35 cellular contexts compared by ENCODE assay signal in the genomic region with DNA sequence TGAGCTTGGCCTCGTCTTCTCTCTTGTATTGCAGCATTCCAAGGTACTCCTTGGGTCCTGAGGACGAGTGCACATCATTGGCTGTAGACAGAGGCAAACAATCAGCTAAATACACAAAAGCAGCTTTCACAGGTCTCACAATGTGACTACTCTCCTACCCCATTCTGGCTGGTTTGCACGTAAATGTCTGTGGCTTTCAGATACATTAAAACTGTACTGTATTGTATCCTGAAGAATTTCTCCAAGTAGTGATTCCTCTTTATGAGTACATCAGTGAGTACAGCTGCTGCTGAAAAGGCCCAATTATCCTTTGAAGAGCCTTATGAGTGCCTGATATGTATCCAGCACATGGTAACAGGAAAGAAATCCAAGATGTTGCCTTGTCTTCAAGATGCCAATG.
"Had no signal": no experiment of that assay in that cellular context is flagged by ENCODE, and none has a peak within 500 bp of the region (broad histone marks: within the 10 kb centered on the region; RNA-seq: fewer than 3 reads in every experiment).

No MANE protein-coding gene starts in this region.

- H3K27me3 Mint-ChIP-seq: activated B cell treated with CpG ODN at 0.5 μM for 24 hours; activated CD8-positive, alpha-beta T cell treated with anti-CD3 and anti-CD28 coated beads for 36 hours; activated naive CD4-positive, alpha-beta T cell treated with anti-CD3 and anti-CD28 coated beads, Interleukin-2, amount 50 U/mL, for 24 hours; activated naive CD8-positive, alpha-beta T cell treated with anti-CD3 and anti-CD28 coated beads for 36 hours; activated naive CD8-positive, alpha-beta T cell treated with anti-CD3 and anti-CD28 coated beads, Interleukin-2, amount 50 U/mL, for 24 hours; brain; central memory CD8-positive, alpha-beta T cell; effector memory CD8-positive, alpha-beta T cell; T-helper 17 cell had no signal

- H3K4me1 ChIP-seq: adrenal gland, ascending aorta, breast epithelium had no signal

- H3K27ac Mint-ChIP-seq: activated B cell treated with CpG ODN at 0.5 μM for 24 hours; activated CD8-positive, alpha-beta T cell treated with anti-CD3 and anti-CD28 coated beads for 36 hours; activated naive CD4-positive, alpha-beta T cell treated with anti-CD3 and anti-CD28 coated beads for 36 hours; activated naive CD4-positive, alpha-beta T cell treated with anti-CD3 and anti-CD28 coated beads, Interleukin-2, amount 50 U/mL, for 24 hours; activated naive CD8-positive, alpha-beta T cell treated with anti-CD3 and anti-CD28 coated beads for 36 hours; activated naive CD8-positive, alpha-beta T cell treated with anti-CD3 and anti-CD28 coated beads, Interleukin-2, amount 50 U/mL, for 24 hours; activated T-helper 2 cell treated with anti-CD3 and anti-CD28 coated beads, Interferon-gamma antibody, Interleukin-2, Interleukin-4, amounts not matched to agents 10 μg/mL and 5 μg/mL and 100 μg/mL, durations not matched to agents 14 hours and 24 hours and 36 hours; T-helper 17 cell; T-helper 2 cell treated with Interferon-gamma antibody and Interleukin-4, amounts not matched to agents 5 μg/mL and 100 μg/mL, for 36 hours had no signal

- H3K4me3 Mint-ChIP-seq: activated B cell treated with CpG ODN at 0.5 μM for 24 hours; activated CD8-positive, alpha-beta T cell treated with anti-CD3 and anti-CD28 coated beads for 36 hours; activated naive CD4-positive, alpha-beta T cell treated with anti-CD3 and anti-CD28 coated beads for 36 hours; activated naive CD4-positive, alpha-beta T cell treated with anti-CD3 and anti-CD28 coated beads, Interleukin-2, amount 50 U/mL, for 24 hours; activated naive CD8-positive, alpha-beta T cell treated with anti-CD3 and anti-CD28 coated beads for 36 hours; activated naive CD8-positive, alpha-beta T cell treated with anti-CD3 and anti-CD28 coated beads, Interleukin-2, amount 50 U/mL, for 24 hours; activated T-cell treated with anti-CD3 and anti-CD28 coated beads, Interleukin-2, amount 50 U/mL, for 4 hours; brain; central memory CD8-positive, alpha-beta T cell; effector memory CD8-positive, alpha-beta T cell; T-helper 17 cell; T-helper 2 cell treated with Interferon-gamma antibody and Interleukin-4, amounts not matched to agents 5 μg/mL and 100 μg/mL, for 36 hours had no signal

- H3K36me3 Mint-ChIP-seq: activated naive CD4-positive, alpha-beta T cell treated with anti-CD3 and anti-CD28 coated beads, Interleukin-2, amount 50 U/mL, for 24 hours; activated naive CD8-positive, alpha-beta T cell treated with anti-CD3 and anti-CD28 coated beads for 36 hours; brain had no signal

- H3K36me3 ChIP-seq: adrenal gland, ascending aorta, breast epithelium, gastrocnemius medialis had no signal

- H3K9me3 ChIP-seq: adrenal gland, ascending aorta, breast epithelium, gastrocnemius medialis, heart left ventricle had no signal

- FAIRE-seq: colon had no signal

- ATAC-seq: activated CD4-positive, CD25-positive, alpha-beta regulatory T cell treated with anti-CD3 and anti-CD28 coated beads, Interleukin-2, amount 50 U/mL, for 24 hours; activated CD8-positive, alpha-beta T cell treated with anti-CD3 and anti-CD28 coated beads for 36 hours; activated naive CD8-positive, alpha-beta T cell treated with anti-CD3 and anti-CD28 coated beads, Interleukin-2, amount 50 U/mL, for 24 hours; activated T-cell treated with anti-CD3 and anti-CD28 coated beads, Interleukin-2, amount 50 U/mL, for 4 hours; effector memory CD8-positive, alpha-beta T cell; gastrocnemius medialis; heart left ventricle; T-helper 17 cell had no signal

- DNase-seq: activated B cell treated with CpG ODN at 0.5 μM for 24 hours; activated CD4-positive, alpha-beta T cell treated with anti-CD3 and anti-CD28 coated beads for 48 hours; activated CD4-positive, alpha-beta T cell treated with anti-CD3 and anti-CD28 coated beads, Interleukin-2, amount 50 U/mL, for 1 hour; activated CD4-positive, alpha-beta T cell treated with anti-CD3 and anti-CD28 coated beads, Interleukin-2, amount 50 U/mL, for 48 hours; activated CD8-positive, alpha-beta memory T cell treated with anti-CD3 and anti-CD28 coated beads for 24 hours; activated CD8-positive, alpha-beta T cell treated with anti-CD3 and anti-CD28 coated beads for 36 hours; activated effector memory CD4-positive, alpha-beta T cell treated with anti-CD3 and anti-CD28 coated beads, Interleukin-2, amount 50 U/mL, for 16 hours; activated naive CD4-positive, alpha-beta T cell treated with anti-CD3 and anti-CD28 coated beads for 36 hours; activated naive CD8-positive, alpha-beta T cell treated with anti-CD3 and anti-CD28 coated beads for 36 hours; activated naive CD8-positive, alpha-beta T cell treated with anti-CD3 and anti-CD28 coated beads, Interleukin-2, amount 50 U/mL, for 24 hours; activated T-cell treated with anti-CD3 and anti-CD28 coated beads, Interleukin-2, amount 50 U/mL, for 4 hours; adrenal gland; amygdala; cortex of kidney; dermis blood vessel endothelial cell; effector CD4-positive, alpha-beta T cell; effector memory CD8-positive, alpha-beta T cell; gastrocnemius medialis; glutamatergic neuron; heart left ventricle; T-helper 1 cell; T-helper 17 cell; T1000; WERI-Rb-1 had no signal

- H3K9me3 Mint-ChIP-seq: activated B cell treated with CpG ODN at 0.5 μM for 24 hours; activated CD8-positive, alpha-beta T cell treated with anti-CD3 and anti-CD28 coated beads for 36 hours; activated naive CD4-positive, alpha-beta T cell treated with anti-CD3 and anti-CD28 coated beads for 36 hours; activated naive CD4-positive, alpha-beta T cell treated with anti-CD3 and anti-CD28 coated beads, Interleukin-2, amount 50 U/mL, for 24 hours; activated naive CD8-positive, alpha-beta T cell treated with anti-CD3 and anti-CD28 coated beads for 36 hours; activated naive CD8-positive, alpha-beta T cell treated with anti-CD3 and anti-CD28 coated beads, Interleukin-2, amount 50 U/mL, for 24 hours; activated T-cell treated with anti-CD3 and anti-CD28 coated beads, Interleukin-2, amount 50 U/mL, for 4 hours; activated T-helper 2 cell treated with anti-CD3 and anti-CD28 coated beads, Interferon-gamma antibody, Interleukin-2, Interleukin-4, amounts not matched to agents 10 μg/mL and 5 μg/mL and 100 μg/mL, durations not matched to agents 14 hours and 24 hours and 36 hours; brain; central memory CD8-positive, alpha-beta T cell; effector memory CD8-positive, alpha-beta T cell; T-helper 2 cell treated with Interferon-gamma antibody and Interleukin-4, amounts not matched to agents 5 μg/mL and 100 μg/mL, for 36 hours had no signal

- H3K27me3 ChIP-seq: adrenal gland, ascending aorta, breast epithelium, cardiac muscle cell, gastrocnemius medialis, heart left ventricle had no signal

- H3K4me3 ChIP-seq: adrenal gland, ascending aorta, breast epithelium, cardiac muscle cell, gastrocnemius medialis, heart left ventricle had no signal

- H3K4me1 Mint-ChIP-seq: activated naive CD4-positive, alpha-beta T cell treated with anti-CD3 and anti-CD28 coated beads, Interleukin-2, amount 50 U/mL, for 24 hours; activated naive CD8-positive, alpha-beta T cell treated with anti-CD3 and anti-CD28 coated beads for 36 hours; activated naive CD8-positive, alpha-beta T cell treated with anti-CD3 and anti-CD28 coated beads, Interleukin-2, amount 50 U/mL, for 24 hours; brain had no signal

- H3K27ac ChIP-seq: adrenal gland, ascending aorta, breast epithelium, cardiac muscle cell, epithelial cell of prostate, gastrocnemius medialis, heart left ventricle, WERI-Rb-1 had no signal
